8 cellular contexts compared by ENCODE assay signal in the genomic region with DNA sequence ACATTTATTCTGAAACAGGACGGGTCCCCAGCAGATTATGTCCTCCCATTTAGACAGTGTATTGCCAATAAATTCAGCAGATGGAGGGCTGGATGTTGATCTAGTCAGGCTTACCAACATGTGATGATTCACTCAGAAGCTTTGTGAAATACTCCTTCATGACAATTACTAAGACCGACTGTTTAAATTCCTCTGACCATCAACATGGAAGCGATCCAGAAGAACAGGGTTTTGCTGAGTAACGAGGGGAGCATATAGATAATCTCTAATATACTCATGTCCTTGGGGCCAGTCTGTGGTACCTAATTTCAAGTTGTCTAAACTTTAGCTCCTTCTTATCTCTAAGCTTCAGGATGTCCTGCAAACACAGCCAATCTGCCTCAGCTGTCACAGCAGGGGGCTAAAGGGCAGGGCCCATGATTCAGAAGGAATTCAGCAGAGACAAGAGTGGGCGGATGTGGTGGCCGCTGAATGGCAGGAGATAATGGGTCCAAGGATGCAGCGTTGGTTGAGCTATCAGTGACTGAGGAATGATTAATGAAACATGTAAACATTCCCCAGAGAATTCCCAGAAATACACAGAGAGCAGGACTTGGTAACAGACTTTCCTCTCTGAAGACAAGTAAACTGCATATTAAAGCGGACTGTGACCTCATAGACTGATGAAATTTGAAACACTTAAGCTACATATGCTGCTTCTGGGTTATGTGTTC.
DNase-seq lines count a peak whose midpoint lies in the region; ATAC-seq, FAIRE-seq and TF ChIP-seq lines count a peak whose summit lies in the region.

No MANE protein-coding gene starts in this region.

- H3K9ac ChIP-seq in H1 (replicated peaks in 1 of 4; ENCODE audit: extremely low read depth in 1 of 4, low read depth in 3 of 4, low read length in 3 of 4): no peak overlapping the region

- H3K18ac ChIP-seq in H1 (ENCODE audit: extremely low read depth, low read length): no peak overlapping the region

- FAIRE-seq in H1 (lab: Jason Lieb, UNC): no peak

- H3K79me1 ChIP-seq in H1 (ENCODE audit: low read depth, low read length): no peaks in the 10 kb centered on the region

- H4K91ac ChIP-seq in H1 (replicated peaks; ENCODE audit: insufficient read length, low read length): no peak overlapping the region

- peak; percentile 76 for ATAC-seq in mucosa of descending colon

- H2AK5ac ChIP-seq in H1 (ENCODE audit: low read depth, low read length): no peak overlapping the region

- no peak overlapping the region for H2BK12ac ChIP-seq in H1 (ENCODE audit: low read depth, low read length)

- peak; percentile 94 to 98 for DNase-seq in Caco-2
- DNase-seq in NCI-H2171 treated with DMSO at 0.1 percent for 48 hours (lab: John Stamatoyannopoulos, UW): peak; percentile 59
- peak; percentile 31 to 50 for DNase-seq in H1 (ENCODE audit: low read depth in 1 of 2, low spot score in 2 of 2)
- peak; percentile 24 to 58 (median 27) for DNase-seq in mucosa of descending colon
- no peak for DNase-seq in effector CD4-positive, alpha-beta T cell
- DNase-seq in effector CD8-positive, alpha-beta T cell (lab: John Stamatoyannopoulos, UW): no peak
- DNase-seq in NCI-H1048 (lab: John Stamatoyannopoulos, UW): no peak
- DNase-seq in GDM1 (lab: John Stamatoyannopoulos, UW): no peak

- H3K36me3 ChIP-seq in Caco-2 (ENCODE audit: control insufficient read depth, insufficient read depth, low read length) (no peaks in the 10 kb centered on the region), H1 (ENCODE audit: control insufficient read depth in 2 of 4, insufficient read depth in 4 of 4, low read length in 3 of 4) (no peaks in the 10 kb centered on the region), mucosa of descending colon (ENCODE audit: low read depth) (no peaks in the 10 kb centered on the region)

- TSS peak; percentile 75 for BruUV-seq in Caco-2 (replicated peaks; lab: Mats Ljungman, UMichigan)

- H3K4ac ChIP-seq in H1 (replicated peaks; ENCODE audit: insufficient read length, low read depth, low read length): no peak overlapping the region

- H2BK5ac ChIP-seq in H1 (ENCODE audit: low read depth, low read length): no peak overlapping the region

- H3K27me3 ChIP-seq in Caco-2 (replicated peaks; ENCODE audit: control insufficient read depth, insufficient read depth, low read length): no peaks in the 10 kb centered on the region
- no peaks in the 10 kb centered on the region for H3K27me3 ChIP-seq in H1 (replicated peaks in 1 of 4; ENCODE audit: control insufficient read depth in 3 of 4, extremely low read depth in 1 of 4, insufficient read depth in 3 of 4, low read length in 3 of 4)

- no peak for TF ChIP-seq POLR2A in H1 (IDR thresholded peaks at IDR 0.05; ENCODE audit: control extremely low read depth in 1 of 2, low read depth in 2 of 2, low read length in 2 of 2)

- TF ChIP-seq CTCF in Caco-2 (IDR thresholded peaks at IDR 0.05; ENCODE audit: insufficient read depth in 1 of 2, low read depth in 1 of 2, low read length in 1 of 2, severe bottlenecking in 1 of 2, unreplicated experiment in 1 of 2) (no peak), H1 (IDR thresholded peaks at IDR 0.05; ENCODE audit: control extremely low read depth in 1 of 3, insufficient read depth in 1 of 3, low read depth in 1 of 3, low read length in 3 of 3) (no peak), mucosa of descending colon (IDR thresholded peaks at IDR 0.05) (no peak)

- H3K4me1 Mint-ChIP-seq in Caco-2 (ENCODE audit: low read depth, unreplicated experiment): peaks cover 32% of the 10 kb centered on the region

- H3K4me3 ChIP-seq in Caco-2 (ENCODE audit: low read depth, low read length): no peak overlapping the region
- H3K4me3 ChIP-seq in H1 (ENCODE audit: extremely low read depth in 1 of 4, insufficient read depth in 2 of 4, low read depth in 3 of 4, low read length in 4 of 4): no peak overlapping the region
- H3K4me3 ChIP-seq in mucosa of descending colon: no peak overlapping the region

- peaks cover 17% of the 10 kb centered on the region for H3K36me3 Mint-ChIP-seq in Caco-2 (ENCODE audit: insufficient read depth, unreplicated experiment)

- H2BK120ac ChIP-seq in H1 (replicated peaks; ENCODE audit: low read depth, low read length): no peak overlapping the region

- no peaks in the 10 kb centered on the region for H3K27me3 Mint-ChIP-seq in Caco-2 (ENCODE audit: insufficient read depth, unreplicated experiment)

- no peak for TF ChIP-seq RAD21 in H1 (IDR thresholded peaks at IDR 0.05 in 1 of 2, conservative IDR thresholded peaks at IDR 0.05 in 1 of 2; ENCODE audit: low read depth in 2 of 2, low read length in 2 of 2)

- H3K4me3 Mint-ChIP-seq in Caco-2 (ENCODE audit: unreplicated experiment): peak overlapping the region; percentile 65

- no peak overlapping the region for H2AFZ ChIP-seq in H1 (ENCODE audit: low read length)

- H4K5ac ChIP-seq in H1 (ENCODE audit: insufficient read length, low read depth, low read length): no peak overlapping the region

- POLR2A ChIA-PET in Caco-2 (lab: Charles Lee): interaction anchor here (0.5 to 1.5 kb wide), 5 partner anchors 21 to 131 kb away, joined by 3 to 8 read pairs (median 5); a partner anchor contains a TSS
- POLR2A ChIA-PET in H1 (lab: Charles Lee; ENCODE audit: partially characterized antibody): no interaction called here

- H4K20me1 ChIP-seq in H1 (replicated peaks in 1 of 2; ENCODE audit: control insufficient read depth in 1 of 2, insufficient read depth in 2 of 2, low read length in 2 of 2): no peaks in the 10 kb centered on the region

- no peak overlapping the region for H2BK15ac ChIP-seq in H1 (ENCODE audit: low read length)

- no peak overlapping the region for H3K27ac ChIP-seq in H1 (ENCODE audit: low read depth, low read length)

- 92% methylated on average over 8 of the region's 8 CpGs; no CpG with 5 or more reads in 1 of the 2 experiments for WGBS in H1 (ENCODE audit: extremely low coverage in 1 of 2, insufficient coverage in 1 of 2, insufficient read length in 1 of 2, insufficient replicate concordance in 2 of 2, low coverage in 1 of 2, low lambda C conversion rate in 2 of 2, missing lambda C conversion rate in 1 of 2), 2 experiments

- TF ChIP-seq EP300 in H1 (IDR thresholded peaks at IDR 0.05; ENCODE audit: borderline replicate concordance in 1 of 2, low read depth in 2 of 2, low read length in 2 of 2): no peak

- no peak overlapping the region for H3K4me2 ChIP-seq in H1 (ENCODE audit: insufficient read depth in 1 of 2, low read depth in 2 of 2, low read length in 2 of 2)

- H4K8ac ChIP-seq in H1 (ENCODE audit: extremely low read depth, insufficient read depth, low read length): no peak overlapping the region

- peak overlapping the region; percentile 99 for H3K27ac Mint-ChIP-seq in Caco-2 (ENCODE audit: unreplicated experiment)

- H3K9me3 Mint-ChIP-seq in Caco-2 (ENCODE audit: unreplicated experiment): peaks cover 9% of the 10 kb centered on the region

- H3K14ac ChIP-seq in H1 (ENCODE audit: insufficient read length): no peak overlapping the region

- no peak overlapping the region for H2BK20ac ChIP-seq in H1 (ENCODE audit: low read length)

- intact Hi-C loops in Caco-2 (cut with micrococcal nuclease; ENCODE audit: unreplicated experiment) (loop anchor here (1.0 to 5.0 kb wide), 5 partner anchors 22 to 128 kb away; no protein-coding TSS in a partner anchor), mucosa of descending colon (cut with DNase I, micrococcal nuclease) (no loop called here)

- H3K79me2 ChIP-seq in H1 (ENCODE audit: control insufficient read depth in 1 of 2, insufficient read depth in 2 of 2, low read length in 2 of 2): no peaks in the 10 kb centered on the region

- no peak overlapping the region for H3K56ac ChIP-seq in H1 (replicated peaks; ENCODE audit: insufficient read length, low read depth, low read length)

- H3K4me1 ChIP-seq in Caco-2 (peaks cover 46% of the 10 kb centered on the region), H1 (replicated peaks in 1 of 4; ENCODE audit: control insufficient read depth in 3 of 4, insufficient read depth in 4 of 4, low read length in 3 of 4) (no peaks in the 10 kb centered on the region), mucosa of descending colon (ENCODE audit: low read depth) (no peaks in the 10 kb centered on the region)

- no peaks in the 10 kb centered on the region for H3K23me2 ChIP-seq in H1 (ENCODE audit: low read depth, low read length)

- H3K23ac ChIP-seq in H1 (ENCODE audit: insufficient read length): no peak overlapping the region

- CTCF ChIA-PET in Caco-2 (lab: Charles Lee) (interaction anchor here (0.7 to 1.6 kb wide), 8 partner anchors 13 to 187 kb away, joined by 3 to 13 read pairs (median 5); no protein-coding TSS in a partner anchor), H1 (lab: Charles Lee; ENCODE audit: partially characterized antibody) (interaction anchor here (1.0 kb wide), 1 partner anchor 62 kb away, joined by 4 read pairs; no protein-coding TSS in a partner anchor)

- H3K9me3 ChIP-seq in Caco-2 (no peaks in the 10 kb centered on the region), H1 (ENCODE audit: insufficient read depth in 2 of 2, low read depth in 1 of 2, low read length in 1 of 2) (peaks cover 0 to 3% of the 10 kb centered on the region in 2 experiments; a peak in 1 of 4 replicates), mucosa of descending colon (no peaks in the 10 kb centered on the region)

TF ChIP-seq in H1, 55 proteins besides CTCF, POLR2A, EP300 and RAD21:
- TF ChIP-seq EGR1 (IDR thresholded peaks at IDR 0.05; ENCODE audit: borderline replicate concordance, low read depth, low read length) (peak; percentile 64; the same call in 1 of the 2 replicates), SRF (IDR thresholded peaks at IDR 0.05; ENCODE audit: low read depth, low read length) (no peak), GABPA (IDR thresholded peaks at IDR 0.05; ENCODE audit: borderline replicate concordance, insufficient read depth, low read length) (no peak), ASH2L (IDR thresholded peaks at IDR 0.05; ENCODE audit: low read length) (no peak)

Comparison
In these comparisons a context has a peak if more than half of its experiments do, and no peak if none do; other contexts are left out.
1. DNase-seq: peak in Caco-2 (2 of 2), NCI-H2171 treated with DMSO at 0.1 percent for 48 hours (single experiment), H1 (2 of 2) and mucosa of descending colon (3 of 3); none in effector CD4-positive, alpha-beta T cell (single experiment), effector CD8-positive, alpha-beta T cell (single experiment), NCI-H1048 (single experiment) and GDM1 (single experiment).